Comparison of ENCODE assay signal across 15 cellular contexts in genomic region chr10:21260060-21260792, GRCh38.
DNase-seq lines count a peak whose midpoint lies in the region; ATAC-seq and TF ChIP-seq lines count a peak whose summit lies in the region.
"Had no signal": no experiment of that assay in that cellular context is flagged by ENCODE, and none has a peak within 500 bp of the region (broad histone marks: within the 10 kb centered on the region; RNA-seq: fewer than 3 reads in every experiment).

No MANE protein-coding gene starts in this region.

- no peak for TF ChIP-seq CTCF in AG10803 (conservative IDR thresholded peaks at IDR 0.05; ENCODE audit: low read length)
- no peak for TF ChIP-seq CTCF in body of pancreas (IDR thresholded peaks at IDR 0.05)
- TF ChIP-seq CTCF in ovary (IDR thresholded peaks at IDR 0.05) = no peak
- no peak for TF ChIP-seq CTCF in adrenal gland (IDR thresholded peaks at IDR 0.05)

- DNase-seq in AG10803 (ENCODE audit: low read depth) (peak; percentile 47), body of pancreas (peak in 3 of 4 donors; percentile 12 to 34 (median 22)), Right ventricle myocardium superior (peak; percentile 51), ovary (peak in 4 of 5 donors; percentile 24 to 48 (median 35)), NCI-H446 treated with DMSO at 0.1 percent for 48 hours (lab: John Stamatoyannopoulos, UW) (no peak), Kasumi-1 (lab: John Stamatoyannopoulos, UW) (no peak), adrenal gland (no peak), erythroblast (lab: John Stamatoyannopoulos, UW) (no peak)
- DNase-seq: activated CD4-positive, alpha-beta T cell treated with anti-CD3 and anti-CD28 coated beads, Interleukin-2, amount 50 U/mL, for 48 hours; activated naive CD8-positive, alpha-beta T cell treated with anti-CD3 and anti-CD28 coated beads, Interleukin-2, amount 10 ng/mL, durations not matched to agents 7 days and 5 days; activated T-cell treated with anti-CD3 and anti-CD28 coated beads, Interleukin-2, amount 50 U/mL, for 4 hours; NCI-H69 had no signal

- H3K4me1 ChIP-seq in body of pancreas = no peaks in the 10 kb centered on the region
- peaks cover 2% of the 10 kb centered on the region for H3K4me1 ChIP-seq in ovary (ENCODE audit: insufficient read depth)
- no peaks in the 10 kb centered on the region for H3K4me1 ChIP-seq in adrenal gland (replicated peaks in 1 of 2)

- no peak for TF ChIP-seq POLR2A in body of pancreas (IDR thresholded peaks at IDR 0.05)
- no peak for TF ChIP-seq POLR2A in ovary (IDR thresholded peaks at IDR 0.05)
- TF ChIP-seq POLR2A in adrenal gland (IDR thresholded peaks at IDR 0.05) = no peak
- no peak for TF ChIP-seq POLR2A in erythroblast (IDR thresholded peaks at IDR 0.05; ENCODE audit: low read length)

- H3K27ac ChIP-seq in body of pancreas = no peak overlapping the region
- H3K27ac ChIP-seq in ovary = no peak overlapping the region
- H3K27ac ChIP-seq in adrenal gland = no peak overlapping the region

- H3K36me3 ChIP-seq in body of pancreas (replicated peaks in 1 of 2; ENCODE audit: insufficient read depth in 1 of 2, low read depth in 2 of 2) = no peaks in the 10 kb centered on the region
- H3K36me3 ChIP-seq in ovary = no peaks in the 10 kb centered on the region
- no peaks in the 10 kb centered on the region for H3K36me3 ChIP-seq in adrenal gland (replicated peaks in 1 of 2)

- WGBS in body of pancreas, 2 donors = 78% methylated on average over 9 of the region's 9 CpGs
- WGBS in ovary, 3 donors = 18 to 32% (median 23%) methylated on average over 9 of the region's 9 CpGs
- 71 to 84% (median 75%) methylated on average over 9 of the region's 9 CpGs for WGBS in adrenal gland, 4 donors

- H3K9me3 ChIP-seq in body of pancreas (no peaks in the 10 kb centered on the region), ovary (no peaks in the 10 kb centered on the region), adrenal gland (replicated peaks in 1 of 3) (no peaks in the 10 kb centered on the region)

- H3K4me3 ChIP-seq in AG10803 (ENCODE audit: low read length) (0 out of 2 replicates have a peak overlapping the region, but pooled peaks have one; percentile 5), body of pancreas (no peak overlapping the region), ovary (no peak overlapping the region), adrenal gland (no peak overlapping the region)
- H3K4me3 ChIP-seq: smooth muscle cell had no signal

- intact Hi-C loops in body of pancreas (cut with DNase I) = no loop called here
- intact Hi-C loops in Right ventricle myocardium superior (cut with DNase I) = no loop called here
- intact Hi-C loops in ovary (cut with DNase I) = loop anchor here in 1 of 4 donors (5.0 kb wide), 2 partner anchors 183 to 398 kb away; no protein-coding TSS in a partner anchor
- intact Hi-C loops in adrenal gland (cut with DNase I) = loop anchor here (10.0 kb wide), 2 partner anchors 175 to 395 kb away; no protein-coding TSS in a partner anchor

- H3K27me3 ChIP-seq in body of pancreas = no peaks in the 10 kb centered on the region
- H3K27me3 ChIP-seq in ovary = no peaks in the 10 kb centered on the region
- no peaks in the 10 kb centered on the region for H3K27me3 ChIP-seq in adrenal gland

- TF ChIP-seq EP300 in ovary (IDR thresholded peaks at IDR 0.05) = no peak

- ATAC-seq in body of pancreas = no peak
- peak; percentile 61 for ATAC-seq in Right ventricle myocardium superior (ENCODE audit: poor library complexity)
- ATAC-seq: activated T-cell treated with anti-CD3 and anti-CD28 coated beads, Interleukin-2, amount 50 U/mL, for 4 hours; Panc1; stimulated activated memory B cell treated with anti-CD40 and anti-IgM and Interleukin-4, amounts not matched to agents 10 μg/mL and 1 μg/mL and 100 μg/mL, for 72 hours had no signal

Comparison
In these comparisons a context has a peak if more than half of its experiments do, and no peak if none do; other contexts are left out.
1. DNase-seq: peak in AG10803 (single experiment), body of pancreas (3 of 4), Right ventricle myocardium superior (single experiment) and ovary (4 of 5); none in NCI-H446 treated with DMSO at 0.1 percent for 48 hours (single experiment), Kasumi-1 (0 of 2), adrenal gland (0 of 7) and erythroblast (0 of 2).
2. intact Hi-C loops: an anchor here in adrenal gland (10.0 kb wide); none called in body of pancreas and Right ventricle myocardium superior.